In genomic region chr4:54233128-54233696, GRCh38 we compare ENCODE assay signal across 8 cellular contexts. TPM values are rescaled to one million over a fixed set of nuclear protein-coding genes. Genes with fewer than 3 reads are reported as not detected.
DNase-seq lines count a peak whose midpoint lies in the region; ATAC-seq, FAIRE-seq and TF ChIP-seq lines count a peak whose summit lies in the region.

No MANE protein-coding gene starts in this region.

- H3K9me3 Mint-ChIP-seq in activated CD4-positive, alpha-beta memory T cell treated with anti-CD3 and anti-CD28 coated beads, Interleukin-2, amount 10 ng/mL, durations not matched to agents 7 days and 5 days = no peaks in the 10 kb centered on the region

- DNase-seq in BJ (ENCODE audit: low read depth) (no peak), GM19239 (ENCODE audit: insufficient read length, low spot score) (peak; percentile 79), NCI-H69 (lab: John Stamatoyannopoulos, UW) (peak; percentile 82), ecto neural progenitor cell (ENCODE audit: low spot score) (peak; percentile 92), lower lobe of right lung (peak; percentile 87)
- peak; percentile 76 for DNase-seq in activated CD4-positive, alpha-beta memory T cell treated with anti-CD3 and anti-CD28 coated beads, Interleukin-2, amount 10 ng/mL, durations not matched to agents 7 days and 5 days
- DNase-seq in stimulated activated CD4-positive, alpha-beta T cell treated with anti-CD3 and anti-CD28 coated beads, Interleukin-4, amount 100 ng/mL, for 48 hours (ENCODE audit: low read depth in 2 of 2) = peak; percentile 77 to 82

- peaks cover 3% of the 10 kb centered on the region for H3K36me3 Mint-ChIP-seq in activated CD4-positive, alpha-beta memory T cell treated with anti-CD3 and anti-CD28 coated beads, Interleukin-2, amount 10 ng/mL, durations not matched to agents 7 days and 5 days (ENCODE audit: low read depth)

- H3K27ac ChIP-seq in lower lobe of right lung = peak overlapping the region; percentile 66

- no peaks in the 10 kb centered on the region for H3K9me3 ChIP-seq in lower lobe of right lung

- H3K36me3 ChIP-seq in BJ (ENCODE audit: control insufficient read depth, insufficient read depth, low read length) (peaks cover 14% of the 10 kb centered on the region), lower lobe of right lung (no peaks in the 10 kb centered on the region)

- H3K27me3 ChIP-seq in BJ (ENCODE audit: control insufficient read depth, insufficient read depth, low read length) (no peaks in the 10 kb centered on the region), lower lobe of right lung (ENCODE audit: low read depth) (peaks cover 46% of the 10 kb centered on the region)

- peak; percentile 75 for FAIRE-seq in GM19239 (lab: Jason Lieb, UNC)

- H3K27me3 Mint-ChIP-seq in activated CD4-positive, alpha-beta memory T cell treated with anti-CD3 and anti-CD28 coated beads, Interleukin-2, amount 10 ng/mL, durations not matched to agents 7 days and 5 days = peaks cover 69% of the 10 kb centered on the region

- CTCF ChIA-PET in BJ (lab: Yijun Ruan, JAX) = interaction anchor here (0.6 to 5.5 kb wide), 70 partner anchors 9 to 1865 kb away, joined by 3 to 57 read pairs (median 4); partner anchors contain the start of gene SCFD2
- CTCF ChIA-PET in activated CD4-positive, alpha-beta memory T cell treated with anti-CD3 and anti-CD28 coated beads, Interleukin-2, amount 10 ng/mL, durations not matched to agents 7 days and 5 days (lab: Charles Lee) = interaction anchor here (0.6 to 3.2 kb wide), 39 partner anchors 8 to 1222 kb away, joined by 3 to 59 read pairs (median 4); partner anchors contain the start of gene GSX2

- H3K4me1 ChIP-seq in lower lobe of right lung = peaks cover 52% of the 10 kb centered on the region

- TF ChIP-seq CTCF in BJ (IDR thresholded peaks at IDR 0.05; ENCODE audit: insufficient read depth, low read depth, low read length) (peak; percentile 80), lower lobe of right lung (IDR thresholded peaks at IDR 0.05) (peak; percentile 83)

- ATAC-seq in HG03432 (IDR thresholded peaks at IDR 0.05; ENCODE audit: unreplicated experiment) (peak; percentile 93), lower lobe of right lung (peak; percentile 95)

- peaks cover 27% of the 10 kb centered on the region for H3K4me1 Mint-ChIP-seq in activated CD4-positive, alpha-beta memory T cell treated with anti-CD3 and anti-CD28 coated beads, Interleukin-2, amount 10 ng/mL, durations not matched to agents 7 days and 5 days

- H3K4me3 ChIP-seq in BJ (ENCODE audit: low read depth, low read length) = peak overlapping the region; percentile 92
- H3K4me3 ChIP-seq in lower lobe of right lung = peak overlapping the region; percentile 59

- POLR2A ChIA-PET in BJ (lab: Charles Lee) = interaction anchor here (0.6 kb wide), 1 partner anchor 530 kb away, joined by 3 read pairs; no protein-coding TSS in a partner anchor
- POLR2A ChIA-PET in activated CD4-positive, alpha-beta memory T cell treated with anti-CD3 and anti-CD28 coated beads, Interleukin-2, amount 10 ng/mL, durations not matched to agents 7 days and 5 days (lab: Charles Lee) = no interaction called here

- intact Hi-C loops in lower lobe of right lung (cut with DNase I) = no loop called here

- no peak overlapping the region for H3K27ac Mint-ChIP-seq in activated CD4-positive, alpha-beta memory T cell treated with anti-CD3 and anti-CD28 coated beads, Interleukin-2, amount 10 ng/mL, durations not matched to agents 7 days and 5 days

- peak overlapping the region; percentile 49 for H3K4me3 Mint-ChIP-seq in activated CD4-positive, alpha-beta memory T cell treated with anti-CD3 and anti-CD28 coated beads, Interleukin-2, amount 10 ng/mL, durations not matched to agents 7 days and 5 days

RNA-seq across cellular contexts. Expression of gene PDGFRA, which starts 4.1 kb away (rescaled TPM):
- polyA plus RNA-seq in BJ (2011; rRNA removed) = 90.5 and 129 TPM in 2 replicates
- polyA minus RNA-seq in BJ (2011; rRNA and poly(A)+ RNA removed) = 84.9 and 119 TPM in 2 replicates
- total RNA-seq in activated CD4-positive, alpha-beta memory T cell treated with anti-CD3 and anti-CD28 coated beads, Interleukin-2, amount 10 ng/mL, durations not matched to agents 7 days and 5 days = under 1 TPM; 0.45 to 0.68 TPM
- 69.5 TPM for total RNA-seq in lower lobe of right lung

Comparison
In these comparisons a context has a peak if more than half of its experiments do, and no peak if none do; other contexts are left out.
1. RNA of gene PDGFRA, which starts 4.1 kb away (total RNA-seq): 69.5 TPM in lower lobe of right lung (single experiment); 0.45 to 0.68 TPM in activated CD4-positive, alpha-beta memory T cell treated with anti-CD3 and anti-CD28 coated beads, Interleukin-2, amount 10 ng/mL, durations not matched to agents 7 days and 5 days; every median in the first group is over 10 times any median in the second.